1 cellular context compared by ENCODE assay signal in genomic region chr7:25950488-25951413, GRCh38.
TF ChIP-seq lines count a peak whose summit lies in the region.

No MANE protein-coding gene starts in this region.

TF ChIP-seq in K562, 482 proteins besides CTCF, POLR2A, EP300 and RAD21 (continued from another document):
- TF ChIP-seq ETV5 (CRISPR knock-in tag; IDR thresholded peaks at IDR 0.05; ENCODE audit: low read depth) (no peak), STAT6 (CRISPR knock-in tag; IDR thresholded peaks at IDR 0.05) (no peak), FIP1L1 (IDR thresholded peaks at IDR 0.05; ENCODE audit: low read depth, low read length, poor library complexity, severe bottlenecking) (peak; percentile 16), KLF16 (IDR thresholded peaks at IDR 0.05) (no peak), CBX5 (IDR thresholded peaks at IDR 0.05; ENCODE audit: borderline replicate concordance, low read depth) (no peak), TOE1 (IDR thresholded peaks at IDR 0.05; ENCODE audit: borderline replicate concordance) (peak; percentile 88; the same call in 1 of the 2 replicates), TOE1 (CRISPR knock-in tag; IDR thresholded peaks at IDR 0.05; ENCODE audit: borderline replicate concordance, low read depth) (no peak), ZNF316 (IDR thresholded peaks at IDR 0.05) (peak; percentile 92), ZNF583 (CRISPR knock-in tag; IDR thresholded peaks at IDR 0.05) (no peak), SOX6 (IDR thresholded peaks at IDR 0.05) (0 out of 2 replicates have a peak, but pooled peaks have one; percentile 9), EP400 (IDR thresholded peaks at IDR 0.05) (peak; percentile 80), RB1 (IDR thresholded peaks at IDR 0.05; ENCODE audit: low read depth) (peak; percentile 83; the same call in 1 of the 2 replicates), POLR2B (IDR thresholded peaks at IDR 0.05; ENCODE audit: low read depth, partially characterized antibody) (no peak), ZNF395 (CRISPR knock-in tag; IDR thresholded peaks at IDR 0.05) (0 out of 2 replicates have a peak, but pooled peaks have one; percentile 15), L3MBTL2 (IDR thresholded peaks at IDR 0.05) (peak; percentile 74), ZNF445 (CRISPR knock-in tag; IDR thresholded peaks at IDR 0.05; ENCODE audit: low read depth) (no peak), PTTG1 (tag; IDR thresholded peaks at IDR 0.05; ENCODE audit: low read depth) (no peak), HOMEZ (CRISPR knock-in tag; IDR thresholded peaks at IDR 0.05) (no peak), HMGN3 (IDR thresholded peaks at IDR 0.05; ENCODE audit: borderline replicate concordance, extremely low read depth, insufficient read length, low read depth, low read length) (peak; percentile 81), TAF9B (IDR thresholded peaks at IDR 0.05; ENCODE audit: partially characterized antibody) (peak; percentile 60), SNIP1 (IDR thresholded peaks at IDR 0.05; ENCODE audit: low read depth) (no peak), ZNF134 (CRISPR knock-in tag; conservative IDR thresholded peaks at IDR 0.05) (no peak), ZNF592 (IDR thresholded peaks at IDR 0.05) (no peak), C11orf30 (IDR thresholded peaks at IDR 0.05; ENCODE audit: low read depth) (peak; percentile 94), ATF4 (CRISPR knock-in tag; IDR thresholded peaks at IDR 0.05) (no peak), NR3C1 (CRISPR knock-in tag; IDR thresholded peaks at IDR 0.05) (no peak), HBP1 (CRISPR knock-in tag; IDR thresholded peaks at IDR 0.05) (no peak), ZSCAN29 (IDR thresholded peaks at IDR 0.05) (no peak), E2F6 (IDR thresholded peaks at IDR 0.05; ENCODE audit: borderline replicate concordance in 1 of 2, extremely low read depth in 1 of 2, insufficient read depth in 1 of 2, insufficient read length in 1 of 2, low read depth in 1 of 2, low read length in 1 of 2, poor library complexity in 1 of 2, severe bottlenecking in 1 of 2) (peak; percentile 60 to 93), GTF2F1 (IDR thresholded peaks at IDR 0.05; ENCODE audit: low read depth, low read length) (no peak), SP1 (CRISPR knock-in tag; IDR thresholded peaks at IDR 0.05) (peak; percentile 56), NKRF (IDR thresholded peaks at IDR 0.05; ENCODE audit: borderline replicate concordance) (0 out of 2 replicates have a peak, but pooled peaks have one; percentile 44), KAT7 (CRISPR knock-in tag; IDR thresholded peaks at IDR 0.05; ENCODE audit: borderline replicate concordance) (0 out of 2 replicates have a peak, but pooled peaks have one; percentile 64), ZNF232 (CRISPR knock-in tag; IDR thresholded peaks at IDR 0.05) (no peak), STAG1 (CRISPR knock-in tag; IDR thresholded peaks at IDR 0.05; ENCODE audit: borderline replicate concordance) (no peak), BACH1 (tag; IDR thresholded peaks at IDR 0.05) (no peak), ZBTB43 (CRISPR knock-in tag; IDR thresholded peaks at IDR 0.05) (no peak), BRF2 (IDR thresholded peaks at IDR 0.05; ENCODE audit: borderline replicate concordance, insufficient read depth, insufficient read length) (no peak), CCNT2 (IDR thresholded peaks at IDR 0.05; ENCODE audit: borderline replicate concordance, extremely low read depth, insufficient read length, low read depth, low read length) (peak; percentile 77), ZBTB7A (IDR thresholded peaks at IDR 0.05; ENCODE audit: borderline replicate concordance, control insufficient read depth, low read depth, low read length) (peak; percentile 55)
